ENCODE assay signal across 11 cellular contexts in genomic region chr7:47328392-47329319, GRCh38.
A peak's percentile ranks its signal among the peaks of the same experiment; 100 is the strongest.
DNase-seq lines count a peak whose midpoint lies in the region; ATAC-seq and TF ChIP-seq lines count a peak whose summit lies in the region.
"Had no signal": no experiment of that assay in that cellular context is flagged by ENCODE, and none has a peak within 500 bp of the region (broad histone marks: within the 10 kb centered on the region; RNA-seq: fewer than 3 reads in every experiment).

No MANE protein-coding gene starts in this region.

- no peak for DNase-seq in HFF-Myc (ENCODE audit: extremely low read depth, low read depth)
- no peak for DNase-seq in choroid plexus epithelial cell (ENCODE audit: low read depth)
- no peak for DNase-seq in left lung
- DNase-seq in stomach: no peak
- no peak for DNase-seq in NCI-H446 treated with DMSO at 0.1 percent for 48 hours (lab: John Stamatoyannopoulos, UW)
- DNase-seq in AML-193 (lab: John Stamatoyannopoulos, UW): no peak
- DNase-seq in activated effector memory CD4-positive, alpha-beta T cell treated with Interleukin-2 at 50 U/mL for 16 hours: no peak
- DNase-seq: activated CD4-positive, alpha-beta memory T cell treated with anti-CD3 and anti-CD28 coated beads, Interleukin-2, amount 10 ng/mL, durations not matched to agents 7 days and 5 days; NK-92 treated with Interleukin-12 subunit alpha and Interleukin-12 subunit beta, amount 100 ng/mL, for 24 hours; stimulated activated naive CD4-positive, alpha-beta T cell treated with Interleukin-2 at 50 U/mL for 16 hours had no signal

- ATAC-seq in left lung: peak; percentile 2
- no peak for ATAC-seq in HG03565 (IDR thresholded peaks at IDR 0.05; ENCODE audit: unreplicated experiment)

- no peak for TF ChIP-seq EP300 in stomach (IDR thresholded peaks at IDR 0.05)

- TF ChIP-seq CTCF in HFF-Myc (IDR thresholded peaks at IDR 0.05; ENCODE audit: low read depth, low read length, missing control alignments) (no peak), choroid plexus epithelial cell (conservative IDR thresholded peaks at IDR 0.05; ENCODE audit: low read depth, low read length) (no peak), left lung (IDR thresholded peaks at IDR 0.05) (no peak), stomach (IDR thresholded peaks at IDR 0.05) (no peak)

- H3K27ac ChIP-seq in left lung (peak overlapping the region; percentile 73 to 74), stomach (peak overlapping the region; percentile 65 to 83 (median 79))

- H3K27me3 ChIP-seq in left lung: no peaks in the 10 kb centered on the region
- no peaks in the 10 kb centered on the region for H3K27me3 ChIP-seq in stomach

- H3K4me3 ChIP-seq in HFF-Myc (replicated peaks; ENCODE audit: low read depth, low read length) (peak overlapping the region; percentile 16), choroid plexus epithelial cell (ENCODE audit: low read depth, low read length) (peak overlapping the region; percentile 47), left lung (peak overlapping the region; percentile 12 to 21), stomach (peak overlapping the region in 3 of 4 donors; percentile 20 to 31 (median 22))

- WGBS in stomach, 5 donors: 61 to 69% (median 64%) methylated on average over 6 to 7 of the region's 7 CpGs

- H3K9me3 ChIP-seq in left lung: no peaks in the 10 kb centered on the region
- no peaks in the 10 kb centered on the region for H3K9me3 ChIP-seq in stomach

- H3K36me3 ChIP-seq in left lung: peaks cover 0 to 7% of the 10 kb centered on the region in 2 donors
- H3K36me3 ChIP-seq in stomach: peaks cover 4 to 31% (median 21%) of the 10 kb centered on the region in 4 donors

- TF ChIP-seq POLR2A in stomach (IDR thresholded peaks at IDR 0.05): no peak

- H3K4me1 ChIP-seq in left lung (peaks cover 16 to 43% of the 10 kb centered on the region in 2 donors), stomach (peaks cover 39 to 72% (median 50%) of the 10 kb centered on the region in 4 donors)

- intact Hi-C loops in left lung (cut with DNase I) (no loop called here), stomach (cut with DNase I; ENCODE audit: low total_unique reads) (no loop called here)
